In genomic region chr14:36667679-36668078, GRCh38 we compare ENCODE assay signal across 19 cellular contexts. TPM values are rescaled to one million over a fixed set of nuclear protein-coding genes. Genes with fewer than 3 reads are reported as not detected.
A peak's percentile ranks its signal among the peaks of the same experiment; 100 is the strongest.
DNase-seq lines count a peak whose midpoint lies in the region; ATAC-seq and TF ChIP-seq lines count a peak whose summit lies in the region.
"Had no signal": no experiment of that assay in that cellular context is flagged by ENCODE, and none has a peak within 500 bp of the region (broad histone marks: within the 10 kb centered on the region; RNA-seq: fewer than 3 reads in every experiment).

No MANE protein-coding gene starts in this region.

- POLR2A ChIA-PET in CD8-positive, alpha-beta memory T cell (lab: Charles Lee), result no interaction called here

- H3K4me3 ChIP-seq in SK-N-MC (no peak overlapping the region), skeletal muscle satellite cell (ENCODE audit: low read length) (no peak overlapping the region), sigmoid colon (no peak overlapping the region)
- no peak overlapping the region for H3K4me3 ChIP-seq in CD8-positive, alpha-beta memory T cell (ENCODE audit: low read length)
- H3K4me3 ChIP-seq: BLaER1 treated with 17β-estradiol and CSF1 and Interleukin-3, amounts not matched to agents 10 nM and 100 nM; GM23248; HAP-1; K562; MG63; Peyer's patch had no signal

- H3K27ac ChIP-seq in SK-N-MC, result peak overlapping the region; percentile 65; the same call in 1 of the 2 replicates
- no peak overlapping the region for H3K27ac ChIP-seq in CD8-positive, alpha-beta memory T cell (ENCODE audit: low read depth, low read length)
- no peak overlapping the region for H3K27ac ChIP-seq in sigmoid colon
- H3K27ac ChIP-seq: GM23248, HL-60, Peyer's patch had no signal

- no peak for ATAC-seq in stimulated activated naive CD8-positive, alpha-beta T cell treated with anti-CD3 and anti-CD28 coated beads, Interleukin-15, amount 100 ng/mL, for 72 hours
- ATAC-seq: HepG2, K562 had no signal

- H3K4me2 ChIP-seq in skeletal muscle satellite cell (ENCODE audit: low read length), result peak overlapping the region; percentile 94

- 32 to 62% methylated on average over 4 of the region's 4 CpGs for WGBS in sigmoid colon, 2 donors

- no peak overlapping the region for H3K9ac ChIP-seq in SK-N-MC (ENCODE audit: insufficient read length)
- no peak overlapping the region for H3K9ac ChIP-seq in skeletal muscle satellite cell (ENCODE audit: low read depth, low read length)
- H3K9ac ChIP-seq: GM23248 had no signal

- peaks cover 2% of the 10 kb centered on the region for H3K9me3 Mint-ChIP-seq in glutamatergic neuron (ENCODE audit: unreplicated experiment)
- peaks cover 0 to 16% (median 12%) of the 10 kb centered on the region in 5 donors for H3K9me3 Mint-ChIP-seq in CD8-positive, alpha-beta memory T cell
- peaks cover 5 to 9% of the 10 kb centered on the region in 2 donors for H3K9me3 Mint-ChIP-seq in stimulated activated naive CD8-positive, alpha-beta T cell treated with anti-CD3 and anti-CD28 coated beads, Interleukin-15, amount 100 ng/mL, for 72 hours

- TF ChIP-seq POLR2A in sigmoid colon (IDR thresholded peaks at IDR 0.05), result no peak

- H3K4me3 Mint-ChIP-seq in glutamatergic neuron (ENCODE audit: unreplicated experiment), result peak overlapping the region; percentile 58
- H3K4me3 Mint-ChIP-seq in CD8-positive, alpha-beta memory T cell, result no peak overlapping the region
- H3K4me3 Mint-ChIP-seq in stimulated activated naive CD8-positive, alpha-beta T cell treated with anti-CD3 and anti-CD28 coated beads, Interleukin-15, amount 100 ng/mL, for 72 hours, result no peak overlapping the region
- H3K4me3 Mint-ChIP-seq: CD4-positive, alpha-beta memory T cell had no signal

- peaks cover 44% of the 10 kb centered on the region for H3K36me3 ChIP-seq in SK-N-MC (ENCODE audit: insufficient read depth, low read length)
- no peaks in the 10 kb centered on the region for H3K36me3 ChIP-seq in skeletal muscle satellite cell (ENCODE audit: insufficient read depth, low read length)
- H3K36me3 ChIP-seq in CD8-positive, alpha-beta memory T cell (ENCODE audit: insufficient read depth, low read length), result no peaks in the 10 kb centered on the region
- no peaks in the 10 kb centered on the region for H3K36me3 ChIP-seq in sigmoid colon
- H3K36me3 ChIP-seq: HAP-1, Peyer's patch had no signal

- no peaks in the 10 kb centered on the region for H3K9me3 ChIP-seq in SK-N-MC (ENCODE audit: low read depth, low read length)
- H3K9me3 ChIP-seq in skeletal muscle satellite cell (replicated peaks; ENCODE audit: low read length), result no peaks in the 10 kb centered on the region
- H3K9me3 ChIP-seq in CD8-positive, alpha-beta memory T cell (ENCODE audit: low read length), result no peaks in the 10 kb centered on the region
- no peaks in the 10 kb centered on the region for H3K9me3 ChIP-seq in sigmoid colon
- H3K9me3 ChIP-seq: HAP-1, MG63, Peyer's patch had no signal

- H3K4me1 ChIP-seq in skeletal muscle satellite cell (ENCODE audit: control insufficient read depth, insufficient read depth, low read length), result peaks cover 37% of the 10 kb centered on the region
- H3K4me1 ChIP-seq in CD8-positive, alpha-beta memory T cell (ENCODE audit: insufficient read depth, low read length), result peaks cover 7% of the 10 kb centered on the region
- H3K4me1 ChIP-seq in sigmoid colon, result peaks cover 0 to 29% (median 23%) of the 10 kb centered on the region in 4 donors

- no peak overlapping the region for H3K27ac Mint-ChIP-seq in glutamatergic neuron (ENCODE audit: unreplicated experiment)
- H3K27ac Mint-ChIP-seq in CD8-positive, alpha-beta memory T cell, result no peak overlapping the region
- H3K27ac Mint-ChIP-seq in stimulated activated naive CD8-positive, alpha-beta T cell treated with anti-CD3 and anti-CD28 coated beads, Interleukin-15, amount 100 ng/mL, for 72 hours, result peak overlapping the region in 1 of 2 donors; percentile 22
- H3K27ac Mint-ChIP-seq: CD4-positive, alpha-beta memory T cell had no signal

- intact Hi-C loops in sigmoid colon (cut with DNase I), result no loop called here

- TF ChIP-seq CTCF in glutamatergic neuron (IDR thresholded peaks at IDR 0.05; ENCODE audit: partially characterized antibody, unreplicated experiment) (no peak), sigmoid colon (IDR thresholded peaks at IDR 0.05) (no peak)

- CTCF ChIA-PET in CD8-positive, alpha-beta memory T cell (lab: Charles Lee), result no interaction called here

- H3K27me3 ChIP-seq in skeletal muscle satellite cell (ENCODE audit: control insufficient read depth, insufficient read depth, low read length) (peaks cover 18% of the 10 kb centered on the region), sigmoid colon (peaks cover 40 to 99% (median 64%) of the 10 kb centered on the region in 3 donors)
- peaks cover 22% of the 10 kb centered on the region for H3K27me3 ChIP-seq in CD8-positive, alpha-beta memory T cell (ENCODE audit: insufficient read depth, low read length, poor library complexity, severe bottlenecking)
- H3K27me3 ChIP-seq: MG63 had no signal

- DNase-seq in DMS79 (lab: John Stamatoyannopoulos, UW) (peak; percentile 72), SK-N-MC (ENCODE audit: low read depth, low spot score) (no peak), glutamatergic neuron (no peak), sigmoid colon (no peak)
- no peak for DNase-seq in CD8-positive, alpha-beta memory T cell
- DNase-seq in stimulated activated naive CD8-positive, alpha-beta T cell treated with anti-CD3 and anti-CD28 coated beads, Interleukin-15, amount 100 ng/mL, for 72 hours, result no peak
- DNase-seq: ACHN; CD4-positive, alpha-beta memory T cell; GM23248; MG63; NCI-H2107; NCI-H774; Peyer's patch had no signal

- no peaks in the 10 kb centered on the region for H3K36me3 Mint-ChIP-seq in glutamatergic neuron (ENCODE audit: unreplicated experiment)
- H3K36me3 Mint-ChIP-seq in CD8-positive, alpha-beta memory T cell, result peaks cover 0 to 4% (median 0%) of the 10 kb centered on the region in 3 donors

- no peak for TF ChIP-seq EP300 in sigmoid colon (IDR thresholded peaks at IDR 0.05)

- peaks cover 4% of the 10 kb centered on the region for H3K4me1 Mint-ChIP-seq in glutamatergic neuron (ENCODE audit: low read depth, unreplicated experiment)
- peaks cover 11 to 25% (median 12%) of the 10 kb centered on the region in 3 donors for H3K4me1 Mint-ChIP-seq in CD8-positive, alpha-beta memory T cell
- peaks cover 37% of the 10 kb centered on the region for H3K4me1 Mint-ChIP-seq in stimulated activated naive CD8-positive, alpha-beta T cell treated with anti-CD3 and anti-CD28 coated beads, Interleukin-15, amount 100 ng/mL, for 72 hours

- peaks cover 24% of the 10 kb centered on the region for H3K27me3 Mint-ChIP-seq in glutamatergic neuron (ENCODE audit: unreplicated experiment)
- H3K27me3 Mint-ChIP-seq in CD8-positive, alpha-beta memory T cell, result peaks cover 33 to 52% of the 10 kb centered on the region in 2 donors
- H3K27me3 Mint-ChIP-seq in stimulated activated naive CD8-positive, alpha-beta T cell treated with anti-CD3 and anti-CD28 coated beads, Interleukin-15, amount 100 ng/mL, for 72 hours, result peaks cover 55% of the 10 kb centered on the region

RNA-seq across cellular contexts. Expression of gene PAX9, which starts 6.0 kb away (rescaled TPM):
- total RNA-seq in glutamatergic neuron (ENCODE audit: unreplicated experiment), result not detected
- total RNA-seq in skeletal muscle satellite cell (2012; rRNA removed), result 1.7 and 2.0 TPM in 2 replicates
- total RNA-seq in CD8-positive, alpha-beta memory T cell, result not detected
- polyA plus RNA-seq in CD8-positive, alpha-beta memory T cell, result not detected
- total RNA-seq in sigmoid colon, result 1 to 10 TPM in 2 of 4 donors, under 1 TPM in 1, not detected in 1; 0.28 to 1.2 (median 1.1) TPM
- under 1 TPM in 2 of 3 donors, not detected in 1; under 0.01 to 0.07 TPM for polyA plus RNA-seq in sigmoid colon
- total RNA-seq: CD4-positive, alpha-beta memory T cell; GM23248; HepG2; Peyer's patch had no signal
